In the genomic region with DNA sequence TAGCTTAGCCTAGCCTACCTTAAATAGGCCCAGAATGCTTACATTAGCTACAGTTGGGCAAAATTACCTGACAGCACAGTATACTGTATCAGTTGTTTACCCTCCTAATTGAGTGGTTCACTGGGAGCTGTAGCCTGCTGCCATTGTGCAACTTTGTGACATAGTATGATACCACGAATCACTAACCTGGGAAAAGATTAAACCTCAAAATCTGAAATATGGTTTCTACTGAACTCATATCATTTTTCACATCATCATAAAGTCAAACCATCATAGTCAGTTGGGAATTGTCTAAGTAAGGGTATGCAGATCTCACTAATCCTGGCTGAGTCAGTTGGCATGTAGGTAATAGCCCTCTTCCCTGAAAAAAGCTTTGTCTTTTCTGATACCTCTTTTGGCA, we compare ENCODE assay signal across 1 cellular context.
TF ChIP-seq lines count a peak whose summit lies in the region.

No MANE protein-coding gene starts in this region.

TF ChIP-seq in IMR-90, 13 proteins besides CTCF, POLR2A, EP300 and RAD21:
- TF ChIP-seq CEBPB (IDR thresholded peaks at IDR 0.05; ENCODE audit: low read depth, low read length) (peak; percentile 84), BHLHE40 (IDR thresholded peaks at IDR 0.05; ENCODE audit: low read depth, low read length) (no peak)
TF ChIP-seq in IMR-90: peak in this region for 1.
